In the genomic region with DNA sequence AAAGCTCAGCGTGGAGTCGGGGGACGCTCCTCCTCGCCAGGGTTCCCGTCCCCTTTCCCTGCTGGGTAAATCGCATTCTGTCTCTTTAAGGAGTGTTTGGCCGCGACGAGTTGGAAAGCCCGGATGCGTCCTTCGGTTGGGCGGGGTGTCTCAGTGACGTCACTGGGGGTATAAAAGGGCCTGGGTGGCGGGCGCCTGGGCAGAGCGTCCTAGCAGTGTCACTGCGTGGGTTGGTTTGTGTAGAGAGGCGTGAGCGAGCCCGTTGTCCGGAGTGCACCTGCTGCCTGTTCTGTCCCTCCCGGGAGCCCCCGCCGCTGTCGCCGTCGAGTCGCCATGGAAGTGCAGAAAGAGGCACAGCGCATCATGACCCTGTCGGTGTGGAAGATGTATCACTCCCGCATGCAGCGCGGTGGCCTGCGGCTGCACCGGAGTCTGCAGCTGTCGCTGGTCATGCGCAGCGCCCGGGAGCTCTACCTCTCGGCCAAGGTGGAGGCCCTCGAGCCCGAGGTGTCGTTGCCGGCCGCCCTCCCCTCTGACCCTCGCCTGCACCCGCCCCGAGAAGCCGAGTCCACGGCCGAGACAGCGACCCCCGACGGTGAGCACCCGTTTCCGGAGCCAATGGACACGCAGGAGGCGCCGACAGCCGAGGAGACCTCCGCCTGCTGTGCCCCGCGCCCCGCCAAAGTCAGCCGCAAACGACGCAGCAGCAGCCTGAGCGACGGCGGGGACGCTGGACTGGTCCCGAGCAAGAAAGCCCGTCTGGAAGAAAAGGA, we compare ENCODE assay signal across 8 cellular contexts. TPM values are rescaled to one million over a fixed set of nuclear protein-coding genes. Genes with fewer than 3 reads are reported as not detected.
DNase-seq lines count a peak whose midpoint lies in the region; ATAC-seq, FAIRE-seq and TF ChIP-seq lines count a peak whose summit lies in the region.

No MANE protein-coding gene starts in this region.

- no peaks in the 10 kb centered on the region for H3K9me1 ChIP-seq in endothelial cell of umbilical vein (replicated peaks; ENCODE audit: control insufficient read depth, extremely low read depth, insufficient read depth, low read length)

- CTCF ChIA-PET in OCI-LY7 (lab: Charles Lee; ENCODE audit: unreplicated experiment) (interaction anchor here (0.8 to 1.3 kb wide), 4 partner anchors 29 to 59 kb away, joined by 3 read pairs; no protein-coding TSS in a partner anchor), endothelial cell of umbilical vein (lab: Charles Lee) (interaction anchor here (0.6 to 2.2 kb wide), 9 partner anchors 11 to 125 kb away, joined by 3 to 17 read pairs (median 4); no protein-coding TSS in a partner anchor)

- peaks cover 37 to 48% (median 41%) of the 10 kb centered on the region in 10 experiments for H3K4me1 ChIP-seq in BLaER1 treated with 17β-estradiol and CSF1 and Interleukin-3, amounts not matched to agents 10 nM and 100 nM
- H3K4me1 ChIP-seq in OCI-LY7 (ENCODE audit: insufficient read depth, low read length, poor library complexity, severe bottlenecking) (peaks cover 34% of the 10 kb centered on the region), endothelial cell of umbilical vein (ENCODE audit: control insufficient read depth, extremely low read depth, insufficient read depth, low read length) (peaks cover 27% of the 10 kb centered on the region)

- peak; percentile 93 for FAIRE-seq in endothelial cell of umbilical vein (lab: Jason Lieb, UNC)

- TF ChIP-seq CTCF in OCI-LY7 (conservative IDR thresholded peaks at IDR 0.05; ENCODE audit: low read length) (peak; percentile 70), endothelial cell of umbilical vein (IDR thresholded peaks at IDR 0.05; ENCODE audit: extremely low read depth in 1 of 2, insufficient read depth in 1 of 2, low read depth in 1 of 2, low read length in 2 of 2) (peak in 1 of 2 donors; percentile 17)

- H3K4me3 ChIP-seq in BLaER1 treated with 17β-estradiol and CSF1 and Interleukin-3, amounts not matched to agents 10 nM and 100 nM = peak overlapping the region; percentile 91 to 100 (median 99)
- peak overlapping the region; percentile 90 for H3K4me3 ChIP-seq in Jurkat, Clone E6-1 (ENCODE audit: low read length)
- H3K4me3 ChIP-seq in OCI-LY7 (ENCODE audit: low read depth, low read length, poor library complexity, severe bottlenecking) = peak overlapping the region; percentile 97
- peak overlapping the region; percentile 62 to 97 (median 67) for H3K4me3 ChIP-seq in endothelial cell of umbilical vein (replicated peaks in 1 of 3; ENCODE audit: insufficient read depth in 1 of 3, low read depth in 1 of 3, low read length in 3 of 3)

- dilution Hi-C loops in endothelial cell of umbilical vein (cut with MboI; ENCODE audit: extremely low pct_ligation_motif_present, low sequenced_read_pairs) = no loop called here

- no peaks in the 10 kb centered on the region for H3K27me3 ChIP-seq in BLaER1 treated with 17β-estradiol and CSF1 and Interleukin-3, amounts not matched to agents 10 nM and 100 nM
- H3K27me3 ChIP-seq in endothelial cell of umbilical vein (ENCODE audit: control insufficient read depth in 2 of 2, insufficient read depth in 2 of 2, low read length in 2 of 2) = no peaks in the 10 kb centered on the region

- peak; percentile 27 for ATAC-seq in GM19452 (IDR thresholded peaks at IDR 0.05; ENCODE audit: unreplicated experiment)

- H3K4me2 ChIP-seq in BLaER1 treated with 17β-estradiol and CSF1 and Interleukin-3, amounts not matched to agents 10 nM and 100 nM = peak overlapping the region; percentile 86 to 99 (median 94)
- H3K4me2 ChIP-seq in OCI-LY7 (ENCODE audit: low read length) = peak overlapping the region; percentile 96
- H3K4me2 ChIP-seq in endothelial cell of umbilical vein (ENCODE audit: insufficient read depth, low read length) = peak overlapping the region; percentile 98

- H3K36me3 ChIP-seq in BLaER1 treated with 17β-estradiol and CSF1 and Interleukin-3, amounts not matched to agents 10 nM and 100 nM = peaks cover 7 to 20% (median 13%) of the 10 kb centered on the region in 11 experiments; a peak in 21 of 22 replicates
- H3K36me3 ChIP-seq in OCI-LY7 (ENCODE audit: insufficient read depth, low read length) = peaks cover 23% of the 10 kb centered on the region
- H3K36me3 ChIP-seq in endothelial cell of umbilical vein (ENCODE audit: control insufficient read depth in 2 of 2, extremely low read depth in 1 of 2, insufficient read depth in 2 of 2, low read length in 2 of 2) = no peaks in the 10 kb centered on the region

- H3K27ac ChIP-seq in BLaER1 treated with 17β-estradiol and CSF1 and Interleukin-3, amounts not matched to agents 10 nM and 100 nM = peak overlapping the region; percentile 90 to 99 (median 96)
- H3K27ac ChIP-seq in OCI-LY7 (ENCODE audit: low read depth, low read length, poor library complexity, severe bottlenecking) (peak overlapping the region; percentile 100), endothelial cell of umbilical vein (ENCODE audit: insufficient read depth, low read depth, low read length) (peak overlapping the region; percentile 96)

- peak overlapping the region; percentile 92 to 100 (median 97) for H3K9ac ChIP-seq in BLaER1 treated with 17β-estradiol and CSF1 and Interleukin-3, amounts not matched to agents 10 nM and 100 nM
- H3K9ac ChIP-seq in endothelial cell of umbilical vein (replicated peaks; ENCODE audit: extremely low read depth, insufficient read depth, low read length) = peak overlapping the region; percentile 97

- POLR2A ChIA-PET in OCI-LY7 (lab: Charles Lee) = interaction anchor here (0.8 to 1.6 kb wide), 9 partner anchors 8 to 48 kb away, joined by 3 to 13 read pairs (median 3); no protein-coding TSS in a partner anchor
- POLR2A ChIA-PET in endothelial cell of umbilical vein (lab: Charles Lee) = interaction anchor here (0.6 to 2.2 kb wide), 11 partner anchors 11 to 986 kb away, joined by 3 to 25 read pairs (median 5); partner anchors contain the start of gene NACC1

- no peak overlapping the region; the same call in 1 of the 2 replicates for H2AFZ ChIP-seq in OCI-LY7 (ENCODE audit: low read length)
- H2AFZ ChIP-seq in endothelial cell of umbilical vein (ENCODE audit: low read depth, low read length) = no peak overlapping the region

- BruUV-seq in OCI-LY7 (replicated peaks; lab: Mats Ljungman, UMichigan) = TSS peak; percentile 85
- BruUV-seq in endothelial cell of umbilical vein (replicated peaks; lab: Mats Ljungman, UMichigan) = TSS peak; percentile 69

- H3K79me2 ChIP-seq in OCI-LY7 (ENCODE audit: insufficient read depth, low read depth, low read length) (peaks cover 41% of the 10 kb centered on the region), endothelial cell of umbilical vein (ENCODE audit: control insufficient read depth, insufficient read depth, low read length) (peaks cover 43% of the 10 kb centered on the region)

- no peaks in the 10 kb centered on the region for H3K9me2 ChIP-seq in OCI-LY7 (ENCODE audit: insufficient read depth, low read length)

- H3K9me3 ChIP-seq in BLaER1 treated with 17β-estradiol and CSF1 and Interleukin-3, amounts not matched to agents 10 nM and 100 nM (replicated peaks in 1 of 11) = peaks cover 0 to 7% (median 0%) of the 10 kb centered on the region in 11 experiments; a peak in 5 of 22 replicates
- H3K9me3 ChIP-seq in OCI-LY7 (ENCODE audit: low read length) (no peaks in the 10 kb centered on the region), endothelial cell of umbilical vein (replicated peaks; ENCODE audit: control insufficient read depth, insufficient read depth, low read length) (no peaks in the 10 kb centered on the region)

- TF ChIP-seq POLR2A in endothelial cell of umbilical vein (IDR thresholded peaks at IDR 0.05; ENCODE audit: low read depth, low read length) = peak; percentile 100

- H4K20me1 ChIP-seq in BLaER1 treated with 17β-estradiol and CSF1 and Interleukin-3, amounts not matched to agents 10 nM and 100 nM = peaks cover 23 to 40% (median 26%) of the 10 kb centered on the region in 11 experiments
- H4K20me1 ChIP-seq in OCI-LY7 (ENCODE audit: insufficient read depth, low read length) (0 out of 2 replicates have a peak, but pooled peaks cover 5% of the 10 kb centered on the region), endothelial cell of umbilical vein (replicated peaks; ENCODE audit: control insufficient read depth, extremely low read depth, insufficient read depth, low read length) (no peaks in the 10 kb centered on the region)

- DNase-seq in Jurkat, Clone E6-1 (ENCODE audit: low read depth, low spot score) = peak; percentile 92
- DNase-seq in OCI-LY7 (ENCODE audit: low spot score) (peak; percentile 95), activated T-cell treated with anti-CD3 and anti-CD28 coated beads for 24 hours (ENCODE audit: low read depth) (peak; percentile 97), endothelial cell of umbilical vein (ENCODE audit: low read depth, low spot score) (peak; percentile 94), middle frontal gyrus (ENCODE audit: extremely low spot score, low spot score) (peak; percentile 95)
- peak; percentile 97 for DNase-seq in stimulated activated CD8-positive, alpha-beta memory T cell treated with anti-CD3 and anti-CD28 coated beads, Interleukin-2, amount 100 ng/mL, for 1 hour (ENCODE audit: low read depth in 2 of 2)

- intact Hi-C loops in OCI-LY7 (cut with micrococcal nuclease; ENCODE audit: unreplicated experiment) = loop anchor here (1.0 to 2.0 kb wide), 2 partner anchors 14 to 49 kb away; no protein-coding TSS in a partner anchor
- intact Hi-C loops in endothelial cell of umbilical vein (cut with micrococcal nuclease) = loop anchor here (1.0 to 5.0 kb wide), 3 partner anchors 11 to 579 kb away; no protein-coding TSS in a partner anchor

RNA-seq across cellular contexts. Expression of gene IER2, which starts 2.8 kb away (rescaled TPM):
- polyA plus RNA-seq in Jurkat, Clone E6-1 (2012; ENCODE audit: insufficient read depth, insufficient read length) = 52.0 TPM
- total RNA-seq in OCI-LY7 (2014; rRNA removed; shearing (Covaris generic)) = 61.6 and 64.3 TPM in 2 replicates
- total RNA-seq in OCI-LY7 (2022) (79.5 and 89.0 TPM in 2 replicates), endothelial cell of umbilical vein (81.6 and 97.0 TPM in 2 replicates)
- polyA plus RNA-seq in endothelial cell of umbilical vein = 55.2 and 60.6 TPM in 2 replicates
- polyA plus RNA-seq in endothelial cell of umbilical vein (2011; cell fraction: cytosol; rRNA removed) = 36.0 and 59.9 TPM in 2 replicates
- polyA plus RNA-seq in endothelial cell of umbilical vein (2011; cell fraction: nucleus; rRNA removed) = 82.2 and 90.1 TPM in 2 replicates
- 45.4 and 53.7 TPM in 2 replicates for polyA plus RNA-seq in endothelial cell of umbilical vein (2012)
- 12.2 and 13.6 TPM in 2 replicates for polyA minus RNA-seq in endothelial cell of umbilical vein
- 37.5 TPM for polyA minus RNA-seq in endothelial cell of umbilical vein (2011; cell fraction: cytosol; rRNA and poly(A)+ RNA removed)
- polyA minus RNA-seq in endothelial cell of umbilical vein (2011; cell fraction: nucleus; rRNA and poly(A)+ RNA removed) = 15.8 and 48.0 TPM in 2 replicates

RNA-seq across cellular contexts. Expression of gene STX10, which starts 2.9 kb away (rescaled TPM):
- polyA plus RNA-seq in Jurkat, Clone E6-1 (2012; ENCODE audit: insufficient read depth, insufficient read length) = 137 TPM
- total RNA-seq in OCI-LY7 (2014; rRNA removed; shearing (Covaris generic)) = 67.8 and 91.7 TPM in 2 replicates
- total RNA-seq in OCI-LY7 (2022) (41.6 and 45.4 TPM in 2 replicates), endothelial cell of umbilical vein (63.1 and 67.9 TPM in 2 replicates)
- polyA plus RNA-seq in endothelial cell of umbilical vein = 89.6 and 91.6 TPM in 2 replicates
- 73.4 and 87.2 TPM in 2 replicates for polyA plus RNA-seq in endothelial cell of umbilical vein (2011; cell fraction: cytosol; rRNA removed)
- polyA plus RNA-seq in endothelial cell of umbilical vein (2011; cell fraction: nucleus; rRNA removed) = 114 and 131 TPM in 2 replicates
- polyA plus RNA-seq in endothelial cell of umbilical vein (2012) = 49.2 and 49.9 TPM in 2 replicates
- 48.5 and 105 TPM in 2 replicates for polyA minus RNA-seq in endothelial cell of umbilical vein
- polyA minus RNA-seq in endothelial cell of umbilical vein (2011; cell fraction: cytosol; rRNA and poly(A)+ RNA removed) = 46.1 TPM
- 14.1 and 22.6 TPM in 2 replicates for polyA minus RNA-seq in endothelial cell of umbilical vein (2011; cell fraction: nucleus; rRNA and poly(A)+ RNA removed)

RNA-seq across cellular contexts. Expression of gene NACC1, which starts 35.0 kb away (rescaled TPM):
- polyA plus RNA-seq in Jurkat, Clone E6-1 (2012; ENCODE audit: insufficient read depth, insufficient read length) = 24.0 TPM
- 46.5 and 56.3 TPM in 2 replicates for total RNA-seq in OCI-LY7 (2014; rRNA removed; shearing (Covaris generic))
- total RNA-seq in OCI-LY7 (2022) = 40.4 and 52.9 TPM in 2 replicates
- 95.4 and 97.6 TPM in 2 replicates for total RNA-seq in endothelial cell of umbilical vein
- polyA plus RNA-seq in endothelial cell of umbilical vein = 120 and 198 TPM in 2 replicates
- polyA plus RNA-seq in endothelial cell of umbilical vein (2011; cell fraction: cytosol; rRNA removed) = 80.0 and 100 TPM in 2 replicates
- 54.7 and 78.0 TPM in 2 replicates for polyA plus RNA-seq in endothelial cell of umbilical vein (2011; cell fraction: nucleus; rRNA removed)
- 38.9 and 59.8 TPM in 2 replicates for polyA plus RNA-seq in endothelial cell of umbilical vein (2012)
- 80.5 and 91.7 TPM in 2 replicates for polyA minus RNA-seq in endothelial cell of umbilical vein
- polyA minus RNA-seq in endothelial cell of umbilical vein (2011; cell fraction: cytosol; rRNA and poly(A)+ RNA removed) = 98.0 TPM
- 19.5 and 40.5 TPM in 2 replicates for polyA minus RNA-seq in endothelial cell of umbilical vein (2011; cell fraction: nucleus; rRNA and poly(A)+ RNA removed)

RNA-seq across cellular contexts. Expression of gene TRMT1, which starts 36.5 kb away (rescaled TPM):
- 52.9 TPM for polyA plus RNA-seq in Jurkat, Clone E6-1 (2012; ENCODE audit: insufficient read depth, insufficient read length)
- total RNA-seq in OCI-LY7 (2014; rRNA removed; shearing (Covaris generic)) = 39.2 and 56.8 TPM in 2 replicates
- total RNA-seq in OCI-LY7 (2022) (38.2 and 50.4 TPM in 2 replicates), endothelial cell of umbilical vein (42.2 and 53.0 TPM in 2 replicates)
- 46.3 and 60.5 TPM in 2 replicates for polyA plus RNA-seq in endothelial cell of umbilical vein
- 25.5 and 32.2 TPM in 2 replicates for polyA plus RNA-seq in endothelial cell of umbilical vein (2011; cell fraction: cytosol; rRNA removed)
- polyA plus RNA-seq in endothelial cell of umbilical vein (2011; cell fraction: nucleus; rRNA removed) = 235 and 243 TPM in 2 replicates
- 39.6 and 42.8 TPM in 2 replicates for polyA plus RNA-seq in endothelial cell of umbilical vein (2012)
- 26.5 and 37.9 TPM in 2 replicates for polyA minus RNA-seq in endothelial cell of umbilical vein
- 37.0 TPM for polyA minus RNA-seq in endothelial cell of umbilical vein (2011; cell fraction: cytosol; rRNA and poly(A)+ RNA removed)
- polyA minus RNA-seq in endothelial cell of umbilical vein (2011; cell fraction: nucleus; rRNA and poly(A)+ RNA removed) = 27.6 and 47.5 TPM in 2 replicates

RNA-seq across cellular contexts. Expression of gene LYL1, which starts 50.4 kb away (rescaled TPM):
- polyA plus RNA-seq in Jurkat, Clone E6-1 (2012; ENCODE audit: insufficient read depth, insufficient read length) = 0.59 TPM
- total RNA-seq in OCI-LY7 (2014; rRNA removed; shearing (Covaris generic)) = 66.8 and 75.5 TPM in 2 replicates
- total RNA-seq in OCI-LY7 (2022) = 70.4 and 72.5 TPM in 2 replicates
- total RNA-seq in endothelial cell of umbilical vein = 74.4 and 91.5 TPM in 2 replicates
- 87.3 and 141 TPM in 2 replicates for polyA plus RNA-seq in endothelial cell of umbilical vein
- polyA plus RNA-seq in endothelial cell of umbilical vein (2011; cell fraction: cytosol; rRNA removed) = 40.8 and 60.9 TPM in 2 replicates
- polyA plus RNA-seq in endothelial cell of umbilical vein (2011; cell fraction: nucleus; rRNA removed) = 42.5 and 44.4 TPM in 2 replicates
- polyA plus RNA-seq in endothelial cell of umbilical vein (2012) = 47.3 and 75.1 TPM in 2 replicates
- polyA minus RNA-seq in endothelial cell of umbilical vein = 16.2 and 18.2 TPM in 2 replicates
- not detected for polyA minus RNA-seq in endothelial cell of umbilical vein (2011; cell fraction: cytosol; rRNA and poly(A)+ RNA removed)
- polyA minus RNA-seq in endothelial cell of umbilical vein (2011; cell fraction: nucleus; rRNA and poly(A)+ RNA removed) = 9.0 and 18.8 TPM in 2 replicates

Comparison
In these comparisons a context has a peak if more than half of its experiments do, and no peak if none do; other contexts are left out.
1. Peak in every context shown above with its lines: DNase-seq, ATAC-seq, H3K4me3 ChIP-seq and H3K27ac ChIP-seq.